Comparison of ENCODE assay signal across 13 cellular contexts in genomic region chr5:177065480-177065879, GRCh38. TPM values are rescaled to one million over a fixed set of nuclear protein-coding genes. Genes with fewer than 3 reads are reported as not detected.
DNase-seq lines count a peak whose midpoint lies in the region; ATAC-seq and TF ChIP-seq lines count a peak whose summit lies in the region.
"Had no signal": no experiment of that assay in that cellular context is flagged by ENCODE, and none has a peak within 500 bp of the region (broad histone marks: within the 10 kb centered on the region; RNA-seq: fewer than 3 reads in every experiment).

No MANE protein-coding gene starts in this region.

- POLR2A ChIA-PET in IMR-90 (lab: Charles Lee; ENCODE audit: unreplicated experiment), result no interaction called here
- POLR2A ChIA-PET in activated CD4-positive, alpha-beta T cell treated with anti-CD3 and anti-CD28 coated beads, Interleukin-2, amount 10 ng/mL, durations not matched to agents 7 days and 5 days (lab: Charles Lee), result no interaction called here

- peaks cover 9% of the 10 kb centered on the region; the same call in 1 of the 2 replicates for H3K9me1 ChIP-seq in IMR-90 (ENCODE audit: insufficient read depth, low read length)

- no peaks in the 10 kb centered on the region for H3K27me3 Mint-ChIP-seq in nephron (ENCODE audit: low read depth)
- no peaks in the 10 kb centered on the region for H3K27me3 Mint-ChIP-seq in activated CD4-positive, alpha-beta T cell treated with anti-CD3 and anti-CD28 coated beads, Interleukin-2, amount 10 ng/mL, durations not matched to agents 7 days and 5 days
- H3K27me3 Mint-ChIP-seq: CD4-positive, alpha-beta T cell had no signal

- no peak overlapping the region for H2AK9ac ChIP-seq in IMR-90 (replicated peaks; ENCODE audit: low read depth, low read length, poor library complexity)

- H3K9me3 ChIP-seq in IMR-90 (ENCODE audit: control insufficient read depth, insufficient read depth, low read length) (no peaks in the 10 kb centered on the region), hepatocyte (ENCODE audit: low read depth) (no peaks in the 10 kb centered on the region), ascending aorta (no peaks in the 10 kb centered on the region)
- H3K9me3 ChIP-seq: Caco-2 had no signal

- H3K4ac ChIP-seq in IMR-90 (ENCODE audit: low read depth, low read length), result no peak overlapping the region

- H3K18ac ChIP-seq in IMR-90 (ENCODE audit: low read depth, low read length), result no peak overlapping the region

- peaks cover 29% of the 10 kb centered on the region for H3K36me3 ChIP-seq in IMR-90 (ENCODE audit: control insufficient read depth, insufficient read depth, low read length)
- no peaks in the 10 kb centered on the region for H3K36me3 ChIP-seq in hepatocyte (replicated peaks; ENCODE audit: insufficient read depth, low read depth)
- peaks cover 16 to 37% of the 10 kb centered on the region in 2 donors for H3K36me3 ChIP-seq in ascending aorta

- H3K27ac ChIP-seq in IMR-90 (ENCODE audit: insufficient read depth, low read length) (no peak overlapping the region), hepatocyte (peak overlapping the region; percentile 86), ascending aorta (no peak overlapping the region)
- H3K27ac ChIP-seq: C4-2B had no signal

- H3K23ac ChIP-seq in IMR-90 (ENCODE audit: low read depth, low read length), result 0 out of 2 replicates have a peak overlapping the region, but pooled peaks have one; percentile 9

- H2BK120ac ChIP-seq in IMR-90 (ENCODE audit: low read depth, low read length), result no peak overlapping the region

- CTCF ChIA-PET in IMR-90 (lab: Yijun Ruan, JAX), result interaction anchor here (1.1 kb wide), 1 partner anchor 46 kb away, joined by 3 read pairs; no protein-coding TSS in a partner anchor
- CTCF ChIA-PET in activated CD4-positive, alpha-beta T cell treated with anti-CD3 and anti-CD28 coated beads, Interleukin-2, amount 10 ng/mL, durations not matched to agents 7 days and 5 days (lab: Charles Lee), result interaction anchor here (1.7 kb wide), 1 partner anchor 405 kb away, joined by 4 read pairs; no protein-coding TSS in a partner anchor

- intact Hi-C loops in IMR-90 (cut with micrococcal nuclease), result no loop called here
- intact Hi-C loops in ascending aorta (cut with DNase I), result no loop called here

- H4K20me1 ChIP-seq in IMR-90 (ENCODE audit: insufficient read depth, low read length), result no peaks in the 10 kb centered on the region
- H4K20me1 ChIP-seq in hepatocyte (ENCODE audit: insufficient read depth, poor library complexity, severe bottlenecking), result no peaks in the 10 kb centered on the region

- no peak overlapping the region for H2BK15ac ChIP-seq in IMR-90 (ENCODE audit: low read depth, low read length)

- no peaks in the 10 kb centered on the region for H3K79me2 ChIP-seq in hepatocyte

- no peak overlapping the region for H3K4me2 ChIP-seq in IMR-90 (ENCODE audit: low read depth, low read length)
- no peak overlapping the region for H3K4me2 ChIP-seq in hepatocyte

- H2BK5ac ChIP-seq in IMR-90 (ENCODE audit: low read depth, low read length, poor library complexity, severe bottlenecking), result no peak overlapping the region

- no peak overlapping the region for H2BK20ac ChIP-seq in IMR-90 (ENCODE audit: low read depth, low read length)

- no peak overlapping the region for H4K8ac ChIP-seq in IMR-90 (ENCODE audit: low read depth in 2 of 2, low read length in 2 of 2)

- H3K4me1 Mint-ChIP-seq in nephron, result no peaks in the 10 kb centered on the region
- H3K4me1 Mint-ChIP-seq in activated CD4-positive, alpha-beta T cell treated with anti-CD3 and anti-CD28 coated beads, Interleukin-2, amount 10 ng/mL, durations not matched to agents 7 days and 5 days, result no peaks in the 10 kb centered on the region

- dilution Hi-C loops in IMR-90 (cut with HindIII; ENCODE audit: low sequenced_read_pairs, unreplicated experiment), result no loop called here

- TF ChIP-seq CTCF in IMR-90 (conservative IDR thresholded peaks at IDR 0.05; ENCODE audit: low read depth, low read length), result no peak
- TF ChIP-seq CTCF in hepatocyte (IDR thresholded peaks at IDR 0.05; ENCODE audit: poor library complexity), result no peak
- TF ChIP-seq CTCF in nephron (IDR thresholded peaks at IDR 0.05; ENCODE audit: unreplicated experiment in 3 of 3), result no peak
- no peak for TF ChIP-seq CTCF in ascending aorta (IDR thresholded peaks at IDR 0.05)

- no peak overlapping the region for H3K56ac ChIP-seq in IMR-90 (ENCODE audit: extremely low read depth, insufficient read depth, low read length)

- no peak overlapping the region for H3K9ac ChIP-seq in IMR-90 (ENCODE audit: low read depth, low read length)

- H2AFZ ChIP-seq in IMR-90 (replicated peaks; ENCODE audit: low read length, poor library complexity), result no peak overlapping the region
- H2AFZ ChIP-seq in hepatocyte, result no peak overlapping the region

- H3K27ac Mint-ChIP-seq in nephron, result peak overlapping the region in 2 of 3 experiments; percentile 14 to 25
- no peak overlapping the region for H3K27ac Mint-ChIP-seq in activated CD4-positive, alpha-beta T cell treated with anti-CD3 and anti-CD28 coated beads, Interleukin-2, amount 10 ng/mL, durations not matched to agents 7 days and 5 days
- H3K27ac Mint-ChIP-seq: CD4-positive, alpha-beta T cell; H9 had no signal

- peaks cover 30% of the 10 kb centered on the region for H3K36me3 Mint-ChIP-seq in nephron (ENCODE audit: low read depth)
- H3K36me3 Mint-ChIP-seq in activated CD4-positive, alpha-beta T cell treated with anti-CD3 and anti-CD28 coated beads, Interleukin-2, amount 10 ng/mL, durations not matched to agents 7 days and 5 days (ENCODE audit: low read depth), result peaks cover 17% of the 10 kb centered on the region

- WGBS in IMR-90 (ENCODE audit: extremely low coverage in 2 of 2, insufficient read length in 1 of 2), 2 experiments, result no CpG with 5 or more reads among the region's 6 CpGs
- 69% methylated on average over 6 of the region's 6 CpGs for WGBS in hepatocyte (ENCODE audit: low lambda C conversion rate, missing lambda C conversion rate)

- no peak overlapping the region for H4K91ac ChIP-seq in IMR-90 (ENCODE audit: insufficient read depth, low read depth, low read length)

- no peak for TF ChIP-seq RAD21 in IMR-90 (IDR thresholded peaks at IDR 0.05; ENCODE audit: low read length)

- in situ Hi-C loops in IMR-90 (cut with MboI; ENCODE audit: low sequenced_read_pairs), result no loop called here

- BruUV-seq in IMR-90 (replicated peaks; lab: Mats Ljungman, UMichigan), result no TSS peak

- no peak overlapping the region for H3K14ac ChIP-seq in IMR-90 (replicated peaks; ENCODE audit: low read depth, low read length)

- no peak overlapping the region for H3K4me3 Mint-ChIP-seq in nephron
- H3K4me3 Mint-ChIP-seq in activated CD4-positive, alpha-beta T cell treated with anti-CD3 and anti-CD28 coated beads, Interleukin-2, amount 10 ng/mL, durations not matched to agents 7 days and 5 days, result no peak overlapping the region
- H3K4me3 Mint-ChIP-seq: CD4-positive, alpha-beta T cell; H9 had no signal

- DNase-seq in IMR-90 (no peak), hepatocyte (ENCODE audit: low spot score) (no peak), SHP77 (lab: John Stamatoyannopoulos, UW) (no peak), ascending aorta (ENCODE audit: low spot score in 2 of 2) (no peak), NCI-H748 treated with DMSO at 0.1 percent for 48 hours (lab: John Stamatoyannopoulos, UW) (no peak)
- DNase-seq in activated CD4-positive, alpha-beta T cell treated with anti-CD3 and anti-CD28 coated beads, Interleukin-2, amount 10 ng/mL, durations not matched to agents 7 days and 5 days, result no peak
- DNase-seq: ACHN; Caco-2; CD4-positive, alpha-beta T cell; GDM1; H9 had no signal

- H3K27me3 ChIP-seq in IMR-90 (ENCODE audit: control insufficient read depth, insufficient read depth, low read length) (no peaks in the 10 kb centered on the region), hepatocyte (no peaks in the 10 kb centered on the region), ascending aorta (no peaks in the 10 kb centered on the region)

- H3K9me3 Mint-ChIP-seq in nephron, result no peaks in the 10 kb centered on the region
- no peaks in the 10 kb centered on the region for H3K9me3 Mint-ChIP-seq in activated CD4-positive, alpha-beta T cell treated with anti-CD3 and anti-CD28 coated beads, Interleukin-2, amount 10 ng/mL, durations not matched to agents 7 days and 5 days
- H3K9me3 Mint-ChIP-seq: CD4-positive, alpha-beta T cell; H9 had no signal

- ATAC-seq in IMR-90 (ENCODE audit: low read depth), result no peak

- no peak for TF ChIP-seq POLR2A in IMR-90 (IDR thresholded peaks at IDR 0.05; ENCODE audit: low read depth, low read length)

- H3K4me1 ChIP-seq in IMR-90 (ENCODE audit: control insufficient read depth, insufficient read depth, low read length), result peaks cover 5% of the 10 kb centered on the region
- peaks cover 3% of the 10 kb centered on the region for H3K4me1 ChIP-seq in hepatocyte (ENCODE audit: insufficient read depth)
- no peaks in the 10 kb centered on the region for H3K4me1 ChIP-seq in ascending aorta
- H3K4me1 ChIP-seq: Caco-2 had no signal

- no peak overlapping the region for H4K5ac ChIP-seq in IMR-90 (ENCODE audit: low read depth, low read length)

- H3K9me2 ChIP-seq in hepatocyte (replicated peaks; ENCODE audit: insufficient read depth), result no peaks in the 10 kb centered on the region

- no peak overlapping the region for H2AK5ac ChIP-seq in IMR-90 (ENCODE audit: low read depth, low read length)

- H3K4me3 ChIP-seq in IMR-90 (ENCODE audit: insufficient read depth, low read depth, low read length), result no peak overlapping the region
- H3K4me3 ChIP-seq in hepatocyte, result no peak overlapping the region
- H3K4me3 ChIP-seq in ascending aorta, result no peak overlapping the region

- no peaks in the 10 kb centered on the region for H3K79me1 ChIP-seq in IMR-90 (ENCODE audit: low read depth in 1 of 2, low read length in 2 of 2)

RNA-seq across cellular contexts. Expression of gene FGFR4, which starts 21.2 kb away (rescaled TPM):
- 0.90 and 1.7 TPM in 2 replicates for total RNA-seq in IMR-90 (2012; rRNA removed)
- 2.4 TPM in 2 replicates for polyA plus RNA-seq in IMR-90 (2012; rRNA removed)
- 2.5 TPM in 2 replicates for polyA plus RNA-seq in IMR-90 (2012; cell fraction: cytosol; rRNA removed)
- 5.8 and 8.5 TPM in 2 replicates for polyA plus RNA-seq in IMR-90 (2012; cell fraction: nucleus; rRNA removed; ENCODE audit: low replicate concordance)
- 90.2 and 121 TPM in 2 replicates for total RNA-seq in hepatocyte
- 75.6 and 94.3 TPM in 2 replicates for polyA plus RNA-seq in hepatocyte
- total RNA-seq in activated CD4-positive, alpha-beta T cell treated with anti-CD3 and anti-CD28 coated beads, Interleukin-2, amount 10 ng/mL, durations not matched to agents 7 days and 5 days, result 1 to 10 TPM in 1 of 2 experiments, under 1 TPM in 1; 0.64 to 1.8 TPM
- 0.85 TPM for total RNA-seq in ascending aorta

RNA-seq across cellular contexts. Expression of gene ZNF346, which starts 43.0 kb away (rescaled TPM):
- total RNA-seq in IMR-90 (2012; rRNA removed) (14.7 and 15.1 TPM in 2 replicates), hepatocyte (13.1 and 13.8 TPM in 2 replicates), ascending aorta (30.5 TPM)
- polyA plus RNA-seq in IMR-90 (2012; rRNA removed) (15.7 and 17.0 TPM in 2 replicates), hepatocyte (18.0 and 21.4 TPM in 2 replicates)
- 10.1 and 10.8 TPM in 2 replicates for polyA plus RNA-seq in IMR-90 (2012; cell fraction: cytosol; rRNA removed)
- polyA plus RNA-seq in IMR-90 (2012; cell fraction: nucleus; rRNA removed; ENCODE audit: low replicate concordance), result 18.8 and 24.7 TPM in 2 replicates
- 10 to 100 TPM; 27.6 to 28.0 TPM for total RNA-seq in activated CD4-positive, alpha-beta T cell treated with anti-CD3 and anti-CD28 coated beads, Interleukin-2, amount 10 ng/mL, durations not matched to agents 7 days and 5 days

RNA-seq across cellular contexts. Expression of gene UIMC1, which starts 58.9 kb away (rescaled TPM):
- total RNA-seq in IMR-90 (2012; rRNA removed) (23.1 and 27.6 TPM in 2 replicates), hepatocyte (24.1 and 28.2 TPM in 2 replicates), ascending aorta (32.5 TPM)
- polyA plus RNA-seq in IMR-90 (2012; rRNA removed) (15.7 and 19.5 TPM in 2 replicates), hepatocyte (12.6 and 22.3 TPM in 2 replicates)
- polyA plus RNA-seq in IMR-90 (2012; cell fraction: cytosol; rRNA removed), result 4.3 and 9.8 TPM in 2 replicates
- polyA plus RNA-seq in IMR-90 (2012; cell fraction: nucleus; rRNA removed; ENCODE audit: low replicate concordance), result 5.1 and 39.3 TPM in 2 replicates
- 10 to 100 TPM; 49.3 to 53.0 TPM for total RNA-seq in activated CD4-positive, alpha-beta T cell treated with anti-CD3 and anti-CD28 coated beads, Interleukin-2, amount 10 ng/mL, durations not matched to agents 7 days and 5 days

Comparison
In these comparisons a context has a peak if more than half of its experiments do, and no peak if none do; other contexts are left out.
1. RNA of gene FGFR4, which starts 21.2 kb away (total RNA-seq): 90.2 to 121 TPM in hepatocyte; 0.64 to 1.8 TPM in activated CD4-positive, alpha-beta T cell treated with anti-CD3 and anti-CD28 coated beads, Interleukin-2, amount 10 ng/mL, durations not matched to agents 7 days and 5 days, 0.90 to 1.7 TPM in IMR-90 and 0.85 TPM in ascending aorta (single experiment); every median in the first group is over 10 times any median in the second.